2 cellular contexts compared by ENCODE assay signal in genomic region chr19:7522923-7523667, GRCh38.
TF ChIP-seq lines count a peak whose summit lies in the region.

No MANE protein-coding gene starts in this region.

TF ChIP-seq in SK-N-SH, 30 proteins besides CTCF, POLR2A, EP300 and RAD21:
- TF ChIP-seq ZBTB33 (IDR thresholded peaks at IDR 0.05; ENCODE audit: borderline replicate concordance, low read depth), result no peak
- no peak for TF ChIP-seq GATA2 (CRISPR knock-in tag; IDR thresholded peaks at IDR 0.05)
- TF ChIP-seq FOSL2 (IDR thresholded peaks at IDR 0.05; ENCODE audit: borderline replicate concordance, low read depth), result no peak
- TF ChIP-seq RXRA (IDR thresholded peaks at IDR 0.05; ENCODE audit: borderline replicate concordance, low read depth), result no peak
- TF ChIP-seq TAF1 (IDR thresholded peaks at IDR 0.05; ENCODE audit: borderline replicate concordance, low read depth, low read length), result no peak
- TF ChIP-seq USF1 (IDR thresholded peaks at IDR 0.05; ENCODE audit: borderline replicate concordance, low read depth), result no peak
- TF ChIP-seq GABPA (IDR thresholded peaks at IDR 0.05; ENCODE audit: low read depth), result no peak
- no peak for TF ChIP-seq NRF1 (IDR thresholded peaks at IDR 0.05; ENCODE audit: low read depth, low read length)
- TF ChIP-seq RFX5 (IDR thresholded peaks at IDR 0.05; ENCODE audit: low read length), result no peak
- TF ChIP-seq SMC3 (IDR thresholded peaks at IDR 0.05; ENCODE audit: low read depth, low read length), result no peak
- no peak for TF ChIP-seq JUND (IDR thresholded peaks at IDR 0.05)

TF ChIP-seq in SK-N-SH treated with all-trans-retinoic acid at 6 μM for 48 hours, 23 proteins besides CTCF, POLR2A, EP300 and RAD21 (continued from another document):
- TF ChIP-seq SNAI2 (CRISPR knock-in tag; IDR thresholded peaks at IDR 0.05), result no peak
- TF ChIP-seq ZC3H10 (CRISPR knock-in tag; IDR thresholded peaks at IDR 0.05), result no peak
- no peak for TF ChIP-seq OSR1 (CRISPR knock-in tag; IDR thresholded peaks at IDR 0.05)
- no peak for TF ChIP-seq TOX (CRISPR knock-in tag; IDR thresholded peaks at IDR 0.05; ENCODE audit: borderline replicate concordance)
- no peak for TF ChIP-seq TSHZ2 (CRISPR knock-in tag; IDR thresholded peaks at IDR 0.05)
- TF ChIP-seq PPARA (CRISPR knock-in tag; IDR thresholded peaks at IDR 0.05; ENCODE audit: borderline replicate concordance), result no peak
